Comparison of ENCODE assay signal across 10 cellular contexts in genomic region chr2:54589038-54589339, GRCh38.
DNase-seq lines count a peak whose midpoint lies in the region; ATAC-seq, FAIRE-seq and TF ChIP-seq lines count a peak whose summit lies in the region.
"Had no signal": no experiment of that assay in that cellular context is flagged by ENCODE, and none has a peak within 500 bp of the region (broad histone marks: within the 10 kb centered on the region; RNA-seq: fewer than 3 reads in every experiment).

No MANE protein-coding gene starts in this region.

- peaks cover 98% of the 10 kb centered on the region for H3K4me1 Mint-ChIP-seq in CD4-positive, alpha-beta T cell (ENCODE audit: low read depth)

- peak overlapping the region; percentile 60; the same call in 1 of the 2 replicates for H3K23ac ChIP-seq in IMR-90 (ENCODE audit: low read depth, low read length)

- H3K56ac ChIP-seq in IMR-90 (ENCODE audit: extremely low read depth, insufficient read depth, low read length) = no peak overlapping the region

- H3K9me1 ChIP-seq in IMR-90 (ENCODE audit: insufficient read depth, low read length) = peaks cover 13% of the 10 kb centered on the region

- BruUV-seq in IMR-90 (replicated peaks; lab: Mats Ljungman, UMichigan) = no TSS peak

- peak overlapping the region; percentile 36; the same call in 1 of the 2 replicates for H4K91ac ChIP-seq in IMR-90 (ENCODE audit: insufficient read depth, low read depth, low read length)

- peaks cover 14% of the 10 kb centered on the region; the same call in 1 of the 2 replicates for H4K20me1 ChIP-seq in IMR-90 (ENCODE audit: insufficient read depth, low read length)

- H3K9me3 ChIP-seq in CD4-positive, alpha-beta T cell (ENCODE audit: control insufficient read depth, low read length) = no peaks in the 10 kb centered on the region
- H3K9me3 ChIP-seq in IMR-90 (ENCODE audit: control insufficient read depth, insufficient read depth, low read length) = no peaks in the 10 kb centered on the region
- H3K9me3 ChIP-seq in body of pancreas = no peaks in the 10 kb centered on the region
- H3K9me3 ChIP-seq in neutrophil = no peaks in the 10 kb centered on the region

- H3K36me3 Mint-ChIP-seq in CD4-positive, alpha-beta T cell (ENCODE audit: low read depth) = peaks cover 11% of the 10 kb centered on the region

- peak overlapping the region; percentile 80; the same call in 1 of the 2 replicates for H3K14ac ChIP-seq in IMR-90 (replicated peaks; ENCODE audit: low read depth, low read length)

- peak overlapping the region; percentile 35; the same call in 1 of the 2 replicates for H2BK120ac ChIP-seq in IMR-90 (ENCODE audit: low read depth, low read length)

- H3K4me1 ChIP-seq in IMR-90 (ENCODE audit: control insufficient read depth, insufficient read depth, low read length) (peaks cover 11% of the 10 kb centered on the region), body of pancreas (peaks cover 70% of the 10 kb centered on the region), neutrophil (ENCODE audit: control insufficient read depth in 1 of 2, insufficient read depth in 1 of 2, low read depth in 1 of 2, low read length in 1 of 2) (peaks cover 85 to 91% of the 10 kb centered on the region in 2 experiments)

- intact Hi-C loops in CD4-positive, alpha-beta T cell (cut with DNase I, micrococcal nuclease) = loop anchor here in 1 of 2 experiments (1.0 to 2.0 kb wide), 3 partner anchors 8 to 30 kb away; no protein-coding TSS in a partner anchor
- intact Hi-C loops in IMR-90 (cut with micrococcal nuclease) = loop anchor here (2.0 kb wide), 1 partner anchor 14 kb away; no protein-coding TSS in a partner anchor
- intact Hi-C loops in body of pancreas (cut with DNase I) = no loop called here

- peak overlapping the region; percentile 96 for H3K27ac Mint-ChIP-seq in CD4-positive, alpha-beta T cell

- DNase-seq in CD4-positive, alpha-beta T cell = no peak
- no peak for DNase-seq in IMR-90
- DNase-seq in body of pancreas = no peak
- DNase-seq in RCC 7860 (ENCODE audit: low spot score) = no peak
- no peak for DNase-seq in activated CD8-positive, alpha-beta memory T cell treated with anti-CD3 and anti-CD28 coated beads for 24 hours
- no peak for DNase-seq in NK-92 (lab: John Stamatoyannopoulos, UW; ENCODE audit: unreplicated experiment)
- DNase-seq: activated CD4-positive, CD25-positive, alpha-beta regulatory T cell treated with anti-CD3 and anti-CD28 coated beads, Interleukin-2, amount 50 U/mL, for 72 hours had no signal

- no peak overlapping the region for H2AFZ ChIP-seq in IMR-90 (replicated peaks; ENCODE audit: low read length, poor library complexity)

- peaks cover 55 to 83% of the 10 kb centered on the region in 2 experiments for H3K79me1 ChIP-seq in IMR-90 (ENCODE audit: low read depth in 1 of 2, low read length in 2 of 2)

- H3K27me3 ChIP-seq in CD4-positive, alpha-beta T cell (ENCODE audit: control insufficient read depth, insufficient read depth, low read length) = no peaks in the 10 kb centered on the region
- no peaks in the 10 kb centered on the region for H3K27me3 ChIP-seq in IMR-90 (ENCODE audit: control insufficient read depth, insufficient read depth, low read length)
- H3K27me3 ChIP-seq in body of pancreas = no peaks in the 10 kb centered on the region
- no peaks in the 10 kb centered on the region for H3K27me3 ChIP-seq in neutrophil

- H2AK5ac ChIP-seq in IMR-90 (ENCODE audit: low read depth, low read length) = peak overlapping the region; percentile 85

- no peak for TF ChIP-seq RAD21 in IMR-90 (IDR thresholded peaks at IDR 0.05; ENCODE audit: low read length)

- dilution Hi-C loops in IMR-90 (cut with HindIII; ENCODE audit: low sequenced_read_pairs, unreplicated experiment) = no loop called here

- peak overlapping the region; percentile 77 for H3K4ac ChIP-seq in IMR-90 (ENCODE audit: low read depth, low read length)

- H2BK5ac ChIP-seq in IMR-90 (ENCODE audit: low read depth, low read length, poor library complexity, severe bottlenecking) = peak overlapping the region; percentile 23

- no peak overlapping the region; the same call in 1 of the 2 replicates for H4K5ac ChIP-seq in IMR-90 (ENCODE audit: low read depth, low read length)

- in situ Hi-C loops in IMR-90 (cut with MboI; ENCODE audit: low sequenced_read_pairs) = no loop called here

- no peaks in the 10 kb centered on the region for H3K27me3 Mint-ChIP-seq in CD4-positive, alpha-beta T cell

- POLR2A ChIA-PET in CD4-positive, alpha-beta T cell (lab: Charles Lee) = interaction anchor here (1.4 to 3.6 kb wide), 9 partner anchors 8 to 30 kb away, joined by 4 to 31 read pairs (median 14); no protein-coding TSS in a partner anchor
- POLR2A ChIA-PET in IMR-90 (lab: Charles Lee; ENCODE audit: unreplicated experiment) = no interaction called here

- H3K9ac ChIP-seq in IMR-90 (ENCODE audit: low read depth, low read length) = no peak overlapping the region

- H2AK9ac ChIP-seq in IMR-90 (replicated peaks; ENCODE audit: low read depth, low read length, poor library complexity) = no peak overlapping the region

- no peak overlapping the region for H3K4me3 ChIP-seq in IMR-90 (ENCODE audit: insufficient read depth, low read depth, low read length)
- H3K4me3 ChIP-seq in body of pancreas = no peak overlapping the region
- peak overlapping the region in 1 of 2 experiments; percentile 34 for H3K4me3 ChIP-seq in neutrophil (ENCODE audit: low read depth in 1 of 2, low read length in 1 of 2)

- TF ChIP-seq POLR2A in IMR-90 (IDR thresholded peaks at IDR 0.05; ENCODE audit: low read depth, low read length) (no peak), body of pancreas (IDR thresholded peaks at IDR 0.05) (no peak)

- CTCF ChIA-PET in CD4-positive, alpha-beta T cell (lab: Charles Lee) = interaction anchor here (1.2 to 1.6 kb wide), 3 partner anchors 9 to 32 kb away, joined by 3 to 7 read pairs (median 5); no protein-coding TSS in a partner anchor
- CTCF ChIA-PET in IMR-90 (lab: Yijun Ruan, JAX) = no interaction called here

- ATAC-seq in CD4-positive, alpha-beta T cell (ENCODE audit: poor library complexity) = no peak
- ATAC-seq in IMR-90 (ENCODE audit: low read depth) (no peak), body of pancreas (no peak), GM21526 (IDR thresholded peaks at IDR 0.05; ENCODE audit: low FRiP score, unreplicated experiment) (no peak)
- ATAC-seq: Panc1 had no signal

- TF ChIP-seq CTCF in CD4-positive, alpha-beta T cell (IDR thresholded peaks at IDR 0.05) = no peak
- TF ChIP-seq CTCF in IMR-90 (conservative IDR thresholded peaks at IDR 0.05; ENCODE audit: low read depth, low read length) (no peak), body of pancreas (IDR thresholded peaks at IDR 0.05) (no peak), neutrophil (IDR thresholded peaks at IDR 0.05) (no peak)

- no peak overlapping the region for H4K8ac ChIP-seq in IMR-90 (ENCODE audit: low read depth in 2 of 2, low read length in 2 of 2)

- no peak overlapping the region for H2BK15ac ChIP-seq in IMR-90 (ENCODE audit: low read depth, low read length)

- peak overlapping the region; percentile 74 for H3K4me3 Mint-ChIP-seq in CD4-positive, alpha-beta T cell

- no peak overlapping the region for H3K4me2 ChIP-seq in IMR-90 (ENCODE audit: low read depth, low read length)

- no peak for FAIRE-seq in RCC 7860 (lab: Jason Lieb, UNC)

- H3K18ac ChIP-seq in IMR-90 (ENCODE audit: low read depth, low read length) = no peak overlapping the region

- 92% methylated on average over 2 of the region's 4 CpGs; no CpG with 5 or more reads in 1 of the 2 experiments for WGBS in IMR-90 (ENCODE audit: extremely low coverage in 2 of 2, insufficient read length in 1 of 2), 2 experiments
- WGBS in body of pancreas, 2 donors = 89 to 92% methylated on average over 4 of the region's 4 CpGs

- peak overlapping the region; percentile 24; the same call in 1 of the 2 replicates for H2BK20ac ChIP-seq in IMR-90 (ENCODE audit: low read depth, low read length)

- peak overlapping the region; percentile 80 for H3K27ac ChIP-seq in CD4-positive, alpha-beta T cell (ENCODE audit: low read depth, low read length)
- H3K27ac ChIP-seq in IMR-90 (ENCODE audit: insufficient read depth, low read length) (no peak overlapping the region), body of pancreas (peak overlapping the region; percentile 19 to 73 (median 48)), neutrophil (peak overlapping the region; percentile 84)

- H3K36me3 ChIP-seq in IMR-90 (ENCODE audit: control insufficient read depth, insufficient read depth, low read length) (peaks cover 4% of the 10 kb centered on the region), body of pancreas (replicated peaks in 1 of 2; ENCODE audit: insufficient read depth in 1 of 2, low read depth in 2 of 2) (peaks cover 0 to 1% of the 10 kb centered on the region in 2 donors), neutrophil (no peaks in the 10 kb centered on the region)

- H3K9me3 Mint-ChIP-seq in CD4-positive, alpha-beta T cell = no peaks in the 10 kb centered on the region

TF ChIP-seq in IMR-90, 13 proteins besides CTCF, POLR2A, EP300 and RAD21 (continues in another document):
- TF ChIP-seq MAFK (IDR thresholded peaks at IDR 0.05; ENCODE audit: low read depth, low read length) (no peak), MXI1 (IDR thresholded peaks at IDR 0.05; ENCODE audit: borderline replicate concordance, low read depth, low read length) (no peak), ELK1 (IDR thresholded peaks at IDR 0.05; ENCODE audit: borderline replicate concordance, low read depth, low read length) (no peak), BHLHE40 (IDR thresholded peaks at IDR 0.05; ENCODE audit: low read depth, low read length) (no peak), USF2 (IDR thresholded peaks at IDR 0.05; ENCODE audit: low read depth, low read length) (no peak), FOS (IDR thresholded peaks at IDR 0.05; ENCODE audit: low read depth, low read length) (no peak), CHD1 (IDR thresholded peaks at IDR 0.05; ENCODE audit: low read depth, low read length) (no peak), CEBPB (IDR thresholded peaks at IDR 0.05; ENCODE audit: low read depth, low read length) (no peak), SMC3 (IDR thresholded peaks at IDR 0.05; ENCODE audit: low read depth, low read length) (no peak)
